Comparison of ENCODE assay signal across 8 cellular contexts in the genomic region with DNA sequence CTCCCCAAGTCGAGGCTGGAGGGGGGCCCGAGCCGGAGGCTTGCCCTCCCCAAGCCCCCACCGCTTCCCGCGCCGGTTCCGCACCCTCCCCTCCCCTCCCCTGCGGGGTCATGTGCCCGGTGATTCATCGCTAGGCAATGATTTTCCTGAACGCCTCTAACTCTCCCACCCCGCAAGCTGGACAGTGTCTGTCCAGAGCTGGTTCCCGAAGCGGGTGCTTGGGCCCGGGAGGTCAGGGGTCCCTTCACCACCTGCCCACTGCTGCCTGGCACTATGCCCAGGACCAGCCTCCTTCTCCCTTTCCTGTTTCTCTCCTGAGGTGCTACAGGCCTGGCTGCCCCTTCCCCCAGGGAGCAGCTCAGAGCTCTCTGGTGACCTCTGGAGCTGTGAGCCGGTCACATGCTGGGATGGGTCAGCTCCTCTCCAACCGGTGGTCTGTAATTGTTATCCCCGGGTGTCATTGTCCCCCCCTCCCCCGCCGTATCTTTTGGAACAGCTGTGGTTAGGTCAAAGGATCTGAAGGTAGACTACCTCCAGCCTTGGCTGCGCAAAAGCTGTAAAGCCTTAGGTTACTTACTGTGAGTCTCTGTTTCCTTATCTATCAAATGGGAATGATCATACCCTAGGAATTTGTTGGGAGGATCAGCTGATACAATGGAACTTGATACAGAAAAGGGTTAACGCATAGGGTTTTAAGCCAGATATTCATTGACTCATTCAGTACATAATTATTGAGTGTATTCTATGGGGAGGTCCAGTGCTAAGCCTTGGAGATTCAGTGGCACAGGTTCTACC. TPM values are rescaled to one million over a fixed set of nuclear protein-coding genes. Genes with fewer than 3 reads are reported as not detected.
DNase-seq lines count a peak whose midpoint lies in the region; ATAC-seq and TF ChIP-seq lines count a peak whose summit lies in the region.

No MANE protein-coding gene starts in this region.

- peak overlapping the region; percentile 62 for H3K4me3 ChIP-seq in AG09309 (ENCODE audit: control insufficient read depth, low read depth, low read length)
- H3K4me3 ChIP-seq in NB4 (ENCODE audit: low read depth, low read length), result peak overlapping the region; percentile 73

- TF ChIP-seq POLR2A in NB4 (IDR thresholded peaks at IDR 0.05; ENCODE audit: extremely low read depth, insufficient read length), result no peak

- intact Hi-C loops in left colon (cut with DNase I, micrococcal nuclease), result no loop called here

- peak; percentile 21 for ATAC-seq in GM21447 (IDR thresholded peaks at IDR 0.05; ENCODE audit: unreplicated experiment)
- ATAC-seq in left colon, result peak; percentile 71
- no peak for ATAC-seq in GM19452 (IDR thresholded peaks at IDR 0.05; ENCODE audit: unreplicated experiment)

- no peak for TF ChIP-seq CTCF in AG09309 (IDR thresholded peaks at IDR 0.05; ENCODE audit: control insufficient read depth, insufficient read depth, low read depth, low read length, missing control alignments)
- no peak for TF ChIP-seq CTCF in NB4 (IDR thresholded peaks at IDR 0.05; ENCODE audit: low read depth, low read length)

- DNase-seq in AG09309 (ENCODE audit: low read depth), result peak; percentile 11
- peak; percentile 76 for DNase-seq in NB4 (ENCODE audit: low read depth)
- DNase-seq in activated CD4-positive, alpha-beta T cell treated with anti-CD3 and anti-CD28 coated beads, Interleukin-2, amount 50 U/mL, for 4 hours, result peak; percentile 45 to 47
- DNase-seq in dermis microvascular lymphatic vessel endothelial cell (ENCODE audit: low read depth in 2 of 2), result peak; percentile 60 to 91
- peak; percentile 85 to 87 for DNase-seq in left colon
- DNase-seq in stimulated activated CD4-positive, alpha-beta T cell treated with anti-CD3 and anti-CD28 coated beads, Interleukin-1b, Interleukin-23, amount 100 ng/mL, for 4 hours (ENCODE audit: low read depth in 2 of 2), result peak; percentile 26 to 31

RNA-seq across cellular contexts. Expression of a gene that starts 0.7 kb away (rescaled TPM):
- total RNA-seq in dermis microvascular lymphatic vessel endothelial cell (62.4 and 102 TPM in 2 replicates), left colon (100 to 1,000 TPM in 1 of 2 donors, 10 to 100 TPM in 1; 83.8 to 133 TPM)

RNA-seq across cellular contexts. Expression of a gene that starts 42.3 kb away (rescaled TPM):
- total RNA-seq in dermis microvascular lymphatic vessel endothelial cell (not detected in 2 replicates), left colon (not detected)

RNA-seq across cellular contexts. Expression of a gene that starts 54.7 kb away (rescaled TPM):
- total RNA-seq in dermis microvascular lymphatic vessel endothelial cell (20.2 and 29.3 TPM in 2 replicates), left colon (10 to 100 TPM; 48.5 to 52.3 TPM)

Comparison
In these comparisons a context has a peak if more than half of its experiments do, and no peak if none do; other contexts are left out.
1. DNase-seq: peak in every context shown above with its lines; median percentile 86 in left colon; 76 in NB4; 76 in dermis microvascular lymphatic vessel endothelial cell; 46 in activated CD4-positive, alpha-beta T cell treated with anti-CD3 and anti-CD28 coated beads, Interleukin-2, amount 50 U/mL, for 4 hours; 28 in stimulated activated CD4-positive, alpha-beta T cell treated with anti-CD3 and anti-CD28 coated beads, Interleukin-1b, Interleukin-23, amount 100 ng/mL, for 4 hours; 11 in AG09309.